Comparison of ENCODE assay signal across 9 cellular contexts in genomic region chr11:1869427-1870325, GRCh38. TPM values are rescaled to one million over a fixed set of nuclear protein-coding genes. Genes with fewer than 3 reads are reported as not detected.
DNase-seq lines count a peak whose midpoint lies in the region; ATAC-seq and TF ChIP-seq lines count a peak whose summit lies in the region.
"Had no signal": no experiment of that assay in that cellular context is flagged by ENCODE, and none has a peak within 500 bp of the region (broad histone marks: within the 10 kb centered on the region; RNA-seq: fewer than 3 reads in every experiment).

No MANE protein-coding gene starts in this region.

- H3K9me3 ChIP-seq in CD4-positive, alpha-beta memory T cell (ENCODE audit: control insufficient read depth in 1 of 2, low read length in 2 of 2), result no peaks in the 10 kb centered on the region
- H3K9me3 ChIP-seq in endodermal cell (ENCODE audit: control insufficient read depth, low read length), result no peaks in the 10 kb centered on the region

- H3K27me3 ChIP-seq in CD4-positive, alpha-beta memory T cell (ENCODE audit: insufficient read depth, low read length), result no peaks in the 10 kb centered on the region
- H3K27me3 ChIP-seq in endodermal cell (ENCODE audit: control insufficient read depth, insufficient read depth, low read length, poor library complexity, severe bottlenecking), result no peaks in the 10 kb centered on the region
- peaks cover 5% of the 10 kb centered on the region for H3K27me3 ChIP-seq in rectal smooth muscle tissue (ENCODE audit: control insufficient read depth, insufficient read depth, low read length)

- peaks cover 74% of the 10 kb centered on the region for H3K4me1 ChIP-seq in CD4-positive, alpha-beta memory T cell (ENCODE audit: insufficient read depth, low read length)
- H3K4me1 ChIP-seq in endodermal cell (ENCODE audit: control insufficient read depth, insufficient read depth, low read length) (no peaks in the 10 kb centered on the region), rectal smooth muscle tissue (ENCODE audit: control insufficient read depth, insufficient read depth, low read length) (peaks cover 6% of the 10 kb centered on the region)

- peak; percentile 39 for TF ChIP-seq CTCF in endodermal cell (conservative IDR thresholded peaks at IDR 0.05)

- peaks cover 33 to 75% (median 59%) of the 10 kb centered on the region in 4 donors for H3K4me1 Mint-ChIP-seq in CD4-positive, alpha-beta memory T cell
- no peaks in the 10 kb centered on the region for H3K4me1 Mint-ChIP-seq in endodermal cell

- H3K27ac Mint-ChIP-seq in CD4-positive, alpha-beta memory T cell, result peak overlapping the region; percentile 74 to 95 (median 90)
- H3K27ac Mint-ChIP-seq in endodermal cell, result no peak overlapping the region

- peak overlapping the region; percentile 28 for H3K27ac ChIP-seq in CD4-positive, alpha-beta memory T cell (ENCODE audit: low read depth, low read length)
- H3K27ac ChIP-seq in endodermal cell (ENCODE audit: low read depth, low read length) (no peak overlapping the region), rectal smooth muscle tissue (ENCODE audit: low read depth, low read length) (no peak overlapping the region)

- H3K9ac ChIP-seq in endodermal cell (ENCODE audit: extremely low read depth, low read length, poor library complexity, severe bottlenecking) (no peak overlapping the region), rectal smooth muscle tissue (ENCODE audit: low read length) (no peak overlapping the region)

- ATAC-seq in HG02678 (IDR thresholded peaks at IDR 0.05; ENCODE audit: unreplicated experiment), result no peak

- no peaks in the 10 kb centered on the region for H3K36me3 ChIP-seq in CD4-positive, alpha-beta memory T cell (ENCODE audit: insufficient read depth, low read length)
- no peaks in the 10 kb centered on the region for H3K36me3 ChIP-seq in endodermal cell (ENCODE audit: control insufficient read depth, insufficient read depth, low read length)
- no peaks in the 10 kb centered on the region for H3K36me3 ChIP-seq in rectal smooth muscle tissue (ENCODE audit: control insufficient read depth, insufficient read depth, low read length)

- no peaks in the 10 kb centered on the region for H3K9me3 Mint-ChIP-seq in CD4-positive, alpha-beta memory T cell
- H3K9me3 Mint-ChIP-seq in endodermal cell, result no peaks in the 10 kb centered on the region

- 79 to 92% methylated on average over 16 to 34 of the region's 34 CpGs for WGBS in endodermal cell (ENCODE audit: insufficient coverage in 1 of 2, insufficient read length in 1 of 2), 2 experiments

- H3K4me3 Mint-ChIP-seq in CD4-positive, alpha-beta memory T cell, result peak overlapping the region in 7 of 8 donors; percentile 51 to 87 (median 78)
- H3K4me3 Mint-ChIP-seq in endodermal cell, result no peak overlapping the region

- CTCF ChIA-PET in CD4-positive, alpha-beta memory T cell (lab: Charles Lee; ENCODE audit: partially characterized antibody), result interaction anchor here (1.1 to 2.3 kb wide), 4 partner anchors 13 to 179 kb away, joined by 3 to 10 read pairs (median 3); no protein-coding TSS in a partner anchor

- intact Hi-C loops in CD4-positive, alpha-beta memory T cell (cut with micrococcal nuclease), result no loop called here

- POLR2A ChIA-PET in CD4-positive, alpha-beta memory T cell (lab: Charles Lee; ENCODE audit: partially characterized antibody), result interaction anchor here (0.7 to 7.0 kb wide), 7 partner anchors 12 to 48 kb away, joined by 3 to 139 read pairs (median 8); partner anchors contain the start of genes LSP1 and PRR33

- peak in 1 of 5 donors; percentile 34 for DNase-seq in CD4-positive, alpha-beta memory T cell
- DNase-seq in LHCN-M2 (ENCODE audit: low read depth), result peak; percentile 67
- no peak for DNase-seq in endodermal cell
- DNase-seq in SKM-1 (lab: John Stamatoyannopoulos, UW; ENCODE audit: unreplicated experiment), result no peak
- DNase-seq in NCI-H146 treated with DMSO at 0.1 percent for 48 hours (lab: John Stamatoyannopoulos, UW; ENCODE audit: unreplicated experiment), result no peak
- no peak for DNase-seq in SW 1271 (lab: John Stamatoyannopoulos, UW)
- DNase-seq: MM.1S had no signal

- H3K36me3 Mint-ChIP-seq in CD4-positive, alpha-beta memory T cell, result peaks cover 0 to 17% of the 10 kb centered on the region in 2 donors
- H3K36me3 Mint-ChIP-seq in endodermal cell (ENCODE audit: low read depth), result no peaks in the 10 kb centered on the region

- H3K27me3 Mint-ChIP-seq in CD4-positive, alpha-beta memory T cell, result no peaks in the 10 kb centered on the region
- peaks cover 12% of the 10 kb centered on the region for H3K27me3 Mint-ChIP-seq in endodermal cell (ENCODE audit: insufficient read depth)

- H3K4me3 ChIP-seq in CD4-positive, alpha-beta memory T cell (ENCODE audit: low read length in 2 of 2), result no peak overlapping the region
- H3K4me3 ChIP-seq in endodermal cell (ENCODE audit: low read length) (no peak overlapping the region), rectal smooth muscle tissue (ENCODE audit: low read length) (peak overlapping the region; percentile 37)

RNA-seq across cellular contexts. Expression of gene LSP1, which starts 16.8 kb away (rescaled TPM):
- total RNA-seq in CD4-positive, alpha-beta memory T cell, result 100 to 1,000 TPM; 324 to 327 TPM
- polyA plus RNA-seq in CD4-positive, alpha-beta memory T cell, result 100 to 1,000 TPM; 253 to 435 TPM
- total RNA-seq in LHCN-M2 (2014; rRNA removed), result 311 and 321 TPM in 2 replicates
- 84.6 TPM for polyA plus RNA-seq in LHCN-M2 (2012)
- not detected for total RNA-seq in endodermal cell
- not detected for polyA plus RNA-seq in endodermal cell (2013, experiment 1 of 2)
- 0.25 TPM for polyA plus RNA-seq in endodermal cell (2013, experiment 2 of 2)

RNA-seq across cellular contexts. Expression of gene PRR33, which starts 22.0 kb away (rescaled TPM):
- total RNA-seq in CD4-positive, alpha-beta memory T cell, result not detected
- under 1 TPM in 1 of 2 donors, not detected in 1; 0.18 TPM for polyA plus RNA-seq in CD4-positive, alpha-beta memory T cell
- total RNA-seq in LHCN-M2 (2014; rRNA removed) (under 0.01 TPM in 1 of 2 replicates, not detected in the other), endodermal cell (not detected)
- 1.5 TPM for polyA plus RNA-seq in LHCN-M2 (2012)
- polyA plus RNA-seq in endodermal cell (2013, experiment 1 of 2), result not detected
- polyA plus RNA-seq in endodermal cell (2013, experiment 2 of 2), result not detected

RNA-seq across cellular contexts. Expression of gene TNNI2, which starts 30.9 kb away (rescaled TPM):
- total RNA-seq in CD4-positive, alpha-beta memory T cell, result not detected
- polyA plus RNA-seq in CD4-positive, alpha-beta memory T cell, result not detected
- total RNA-seq in LHCN-M2 (2014; rRNA removed) (0.29 TPM in 1 of 2 replicates, not detected in the other), endodermal cell (not detected)
- polyA plus RNA-seq in LHCN-M2 (2012), result 0.10 TPM
- polyA plus RNA-seq in endodermal cell (2013, experiment 1 of 2), result not detected
- polyA plus RNA-seq in endodermal cell (2013, experiment 2 of 2), result not detected

RNA-seq across cellular contexts. Expression of gene SYT8, which starts 34.9 kb away (rescaled TPM):
- not detected for total RNA-seq in CD4-positive, alpha-beta memory T cell
- not detected for polyA plus RNA-seq in CD4-positive, alpha-beta memory T cell
- 0.13 and 0.17 TPM in 2 replicates for total RNA-seq in LHCN-M2 (2014; rRNA removed)
- polyA plus RNA-seq in LHCN-M2 (2012), result 0.18 TPM
- not detected for total RNA-seq in endodermal cell
- not detected for polyA plus RNA-seq in endodermal cell (2013, experiment 1 of 2)
- not detected for polyA plus RNA-seq in endodermal cell (2013, experiment 2 of 2)

RNA-seq across cellular contexts. Expression of gene TNNT3, which starts 49.8 kb away (rescaled TPM):
- total RNA-seq in CD4-positive, alpha-beta memory T cell, result 10 to 100 TPM in 1 of 2 experiments, 1 to 10 TPM in 1; 9.3 to 10.5 TPM
- polyA plus RNA-seq in CD4-positive, alpha-beta memory T cell, result not detected
- total RNA-seq in LHCN-M2 (2014; rRNA removed) (1.9 TPM in 1 of 2 replicates, not detected in the other), endodermal cell (not detected)
- polyA plus RNA-seq in LHCN-M2 (2012), result 0.11 TPM
- 0.36 TPM for polyA plus RNA-seq in endodermal cell (2013, experiment 1 of 2)
- polyA plus RNA-seq in endodermal cell (2013, experiment 2 of 2), result not detected

Comparison
In these comparisons a context has a peak if more than half of its experiments do, and no peak if none do; other contexts are left out.
1. RNA of gene LSP1, which starts 16.8 kb away (total RNA-seq): 324 to 327 TPM in CD4-positive, alpha-beta memory T cell and 311 to 321 TPM in LHCN-M2; not detected in endodermal cell; every median in the first group is over 100 times any median in the second.